ENCODE assay signal across 8 cellular contexts in the genomic region with DNA sequence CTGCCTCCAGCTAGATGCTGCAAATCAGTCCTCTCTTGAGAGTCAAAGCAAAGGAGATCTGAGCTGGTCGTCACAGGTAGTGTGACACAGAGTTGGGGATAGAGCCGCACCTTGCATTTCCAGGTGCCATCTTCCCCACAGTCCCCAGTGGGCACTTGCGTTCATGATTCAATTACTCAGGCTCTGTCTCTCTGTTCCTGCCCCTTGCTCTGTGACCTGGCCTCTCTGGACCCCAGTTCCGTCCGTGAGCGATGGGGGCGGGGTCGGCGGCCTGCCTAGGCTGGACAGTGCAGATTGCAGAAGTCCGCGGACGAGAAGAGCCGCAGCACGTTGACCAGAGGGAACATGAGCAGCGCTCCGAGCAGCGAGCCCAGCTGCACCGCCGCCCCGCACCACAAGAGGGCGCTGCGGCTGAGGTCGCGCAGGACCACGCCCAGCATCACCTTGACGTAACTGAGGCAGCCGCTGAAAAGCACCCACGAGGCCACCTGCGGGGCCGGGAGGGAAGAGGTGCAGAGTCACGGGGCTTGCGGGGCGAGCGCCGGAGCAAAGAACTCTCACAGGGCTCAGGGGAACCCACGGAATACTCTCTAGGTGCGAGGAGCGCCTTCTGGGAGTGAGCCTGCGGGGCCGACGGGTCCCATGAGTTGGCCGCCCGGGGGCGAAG. TPM values are rescaled to one million over a fixed set of nuclear protein-coding genes. Genes with fewer than 3 reads are reported as not detected.
DNase-seq lines count a peak whose midpoint lies in the region; ATAC-seq and TF ChIP-seq lines count a peak whose summit lies in the region.

No MANE protein-coding gene starts in this region.

- peak; percentile 56 for TF ChIP-seq CTCF in AG10803 (conservative IDR thresholded peaks at IDR 0.05; ENCODE audit: low read length)
- TF ChIP-seq CTCF in HL-60 (IDR thresholded peaks at IDR 0.05; ENCODE audit: insufficient read depth, low read length): peak; percentile 31

- no peaks in the 10 kb centered on the region for H3K9me3 Mint-ChIP-seq in activated T-cell treated with anti-CD3 and anti-CD28 coated beads, Interleukin-2, amount 50 U/mL, for 72 hours

- H3K4me3 Mint-ChIP-seq in activated T-cell treated with anti-CD3 and anti-CD28 coated beads, Interleukin-2, amount 50 U/mL, for 72 hours: no peak overlapping the region

- H3K36me3 Mint-ChIP-seq in activated T-cell treated with anti-CD3 and anti-CD28 coated beads, Interleukin-2, amount 50 U/mL, for 72 hours (ENCODE audit: insufficient read depth in 2 of 2): no peaks in the 10 kb centered on the region

- no peaks in the 10 kb centered on the region for H3K27me3 Mint-ChIP-seq in activated T-cell treated with anti-CD3 and anti-CD28 coated beads, Interleukin-2, amount 50 U/mL, for 72 hours (ENCODE audit: low read depth)

- no peaks in the 10 kb centered on the region for H3K4me1 Mint-ChIP-seq in activated T-cell treated with anti-CD3 and anti-CD28 coated beads, Interleukin-2, amount 50 U/mL, for 72 hours (ENCODE audit: low read depth)

- no peaks in the 10 kb centered on the region for H3K4me1 ChIP-seq in iPS-15b (ENCODE audit: control insufficient read depth, insufficient read depth, low read length)

- DNase-seq in AG10803 (ENCODE audit: low read depth) (no peak), HL-60 (ENCODE audit: low read depth in 1 of 2, low spot score in 1 of 2) (no peak), NCI-H510A (lab: John Stamatoyannopoulos, UW) (no peak), ureter (ENCODE audit: low spot score) (no peak)
- DNase-seq in activated T-cell treated with anti-CD3 and anti-CD28 coated beads, Interleukin-2, amount 50 U/mL, for 72 hours: peak; percentile 45 to 47
- peak; percentile 23 to 24 for DNase-seq in stimulated activated CD8-positive, alpha-beta memory T cell treated with anti-CD3 and anti-CD28 coated beads, Interleukin-2, amount 100 ng/mL, for 48 hours (ENCODE audit: low read depth in 2 of 2)

- H3K9me3 ChIP-seq in iPS-15b (ENCODE audit: control insufficient read depth, insufficient read depth, low read length): no peaks in the 10 kb centered on the region

- H3K27ac ChIP-seq in HL-60 (replicated peaks): no peak overlapping the region

- H3K36me3 ChIP-seq in iPS-15b (ENCODE audit: control insufficient read depth, insufficient read depth, low read length): peaks cover 4% of the 10 kb centered on the region

- no peak overlapping the region for H3K27ac Mint-ChIP-seq in activated T-cell treated with anti-CD3 and anti-CD28 coated beads, Interleukin-2, amount 50 U/mL, for 72 hours

- H3K27me3 ChIP-seq in HL-60 (ENCODE audit: insufficient read depth, poor library complexity, severe bottlenecking) (no peaks in the 10 kb centered on the region), iPS-15b (ENCODE audit: control insufficient read depth, insufficient read depth, low read length) (peaks cover 8% of the 10 kb centered on the region)

- no peak overlapping the region for H3K4me3 ChIP-seq in AG10803 (ENCODE audit: low read length)
- no peak overlapping the region for H3K4me3 ChIP-seq in HL-60 (replicated peaks; ENCODE audit: insufficient read depth, low read length)
- peak overlapping the region; percentile 3 for H3K4me3 ChIP-seq in iPS-15b (ENCODE audit: low read depth, low read length)

- no peak overlapping the region for H3K9ac ChIP-seq in iPS-15b (ENCODE audit: low read depth, low read length)

- ATAC-seq in activated T-cell treated with anti-CD3 and anti-CD28 coated beads, Interleukin-2, amount 50 U/mL, for 72 hours (replicated peaks in 1 of 2): peak; percentile 55 to 61
- no peak for ATAC-seq in HG03342 (IDR thresholded peaks at IDR 0.05; ENCODE audit: unreplicated experiment)

RNA-seq across cellular contexts. Expression of a gene that starts 7.4 kb away (rescaled TPM):
- not detected for total RNA-seq in activated T-cell treated with anti-CD3 and anti-CD28 coated beads, Interleukin-2, amount 50 U/mL, for 72 hours
- total RNA-seq in ureter: 19.1 TPM

Comparison
In these comparisons a context has a peak if more than half of its experiments do, and no peak if none do; other contexts are left out.
1. DNase-seq: peak in activated T-cell treated with anti-CD3 and anti-CD28 coated beads, Interleukin-2, amount 50 U/mL, for 72 hours (2 of 2) and stimulated activated CD8-positive, alpha-beta memory T cell treated with anti-CD3 and anti-CD28 coated beads, Interleukin-2, amount 100 ng/mL, for 48 hours (2 of 2); none in AG10803 (single experiment), HL-60 (0 of 2), NCI-H510A (single experiment) and ureter (single experiment).
2. RNA of a gene that starts 7.4 kb away (total RNA-seq): 19.1 TPM in ureter (single experiment); not detected in activated T-cell treated with anti-CD3 and anti-CD28 coated beads, Interleukin-2, amount 50 U/mL, for 72 hours; every median in the first group is over 10 times any median in the second.